Comparison of ENCODE assay signal across 26 cellular contexts in the genomic region with DNA sequence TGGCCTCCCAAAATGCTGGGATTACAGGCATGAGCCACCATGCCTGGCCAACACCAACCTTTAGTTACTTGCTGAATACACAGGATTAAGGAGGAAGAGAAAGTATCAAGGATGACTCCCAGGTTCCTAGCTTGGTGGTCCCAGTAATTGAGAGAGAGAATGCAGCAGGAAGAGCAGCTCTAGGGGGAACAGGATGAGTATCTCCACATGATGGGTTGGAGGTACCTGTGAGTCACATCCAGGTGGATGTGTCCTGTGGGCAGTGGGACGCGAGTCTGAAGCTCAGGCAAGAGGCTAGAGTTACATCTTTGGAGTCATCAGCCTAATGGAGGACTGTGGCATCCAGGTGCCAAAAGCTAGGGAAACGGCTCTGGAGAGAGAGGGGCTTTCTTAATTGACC.
"Had no signal": no experiment of that assay in that cellular context is flagged by ENCODE, and none has a peak within 500 bp of the region (broad histone marks: within the 10 kb centered on the region; RNA-seq: fewer than 3 reads in every experiment).

No MANE protein-coding gene starts in this region.

- H3K36me3 ChIP-seq: colonic mucosa, esophagus squamous epithelium, gastrocnemius medialis had no signal

- H3K4me2 ChIP-seq: hepatocyte had no signal

- H3K4me3 Mint-ChIP-seq: dendritic cell treated with granulocyte-macrophage colony-stimulating factor and Interleukin-4, amounts not matched to agents 40 ng/mL and 50 ng/mL, for 4 days; immature natural killer cell; mesothelial cell of epicardium; naive B cell had no signal

- H3K9me3 ChIP-seq: colonic mucosa, esophagus squamous epithelium, gastrocnemius medialis, lower lobe of right lung, mucosa of descending colon had no signal

- FAIRE-seq: endothelial cell of umbilical vein, kidney had no signal

- H3K4me1 Mint-ChIP-seq: immature natural killer cell, mesothelial cell of epicardium, naive B cell had no signal

- H3K27ac ChIP-seq: colonic mucosa, esophagus squamous epithelium, gastrocnemius medialis, hepatocyte, lower lobe of right lung had no signal

- H3K79me2 ChIP-seq: hepatocyte had no signal

- H3K36me3 Mint-ChIP-seq: immature natural killer cell, mesothelial cell of epicardium had no signal

- H3K9me3 Mint-ChIP-seq: dendritic cell treated with granulocyte-macrophage colony-stimulating factor and Interleukin-4, amounts not matched to agents 40 ng/mL and 50 ng/mL, for 4 days; immature natural killer cell; mesothelial cell of epicardium; naive B cell had no signal

- H2AFZ ChIP-seq: hepatocyte had no signal

- H3K27ac Mint-ChIP-seq: dendritic cell treated with granulocyte-macrophage colony-stimulating factor and Interleukin-4, amounts not matched to agents 40 ng/mL and 50 ng/mL, for 4 days; immature natural killer cell; mesothelial cell of epicardium had no signal

- H3K4me3 ChIP-seq: colonic mucosa, esophagus squamous epithelium, gastrocnemius medialis, hepatocyte, lower lobe of right lung, mucosa of descending colon had no signal

- H3K27me3 ChIP-seq: colonic mucosa, esophagus squamous epithelium, gastrocnemius medialis, hepatocyte had no signal

- ATAC-seq: left colon, left lobe of liver, left ventricle myocardium superior, lower lobe of right lung, mucosa of descending colon had no signal

- H3K4me1 ChIP-seq: colonic mucosa, esophagus squamous epithelium, gastrocnemius medialis, lower lobe of right lung had no signal

- H3K27me3 Mint-ChIP-seq: dendritic cell treated with granulocyte-macrophage colony-stimulating factor and Interleukin-4, amounts not matched to agents 40 ng/mL and 50 ng/mL, for 4 days; naive B cell had no signal

- DNase-seq: colonic mucosa; cortex of kidney; effector CD4-positive, alpha-beta T cell; effector memory CD4-positive, alpha-beta T cell; esophagus squamous epithelium; foreskin fibroblast; foreskin melanocyte; gastrocnemius medialis; glutamatergic neuron; head of caudate nucleus; hypothalamus; immature natural killer cell; islet precursor cell; kidney; kidney glomerular epithelial cell; left colon; left ventricle myocardium superior; lower lobe of right lung; mesenchymal stem cell; mucosa of descending colon; naive B cell had no signal
